ENCODE assay signal across 23 cellular contexts in the genomic region with DNA sequence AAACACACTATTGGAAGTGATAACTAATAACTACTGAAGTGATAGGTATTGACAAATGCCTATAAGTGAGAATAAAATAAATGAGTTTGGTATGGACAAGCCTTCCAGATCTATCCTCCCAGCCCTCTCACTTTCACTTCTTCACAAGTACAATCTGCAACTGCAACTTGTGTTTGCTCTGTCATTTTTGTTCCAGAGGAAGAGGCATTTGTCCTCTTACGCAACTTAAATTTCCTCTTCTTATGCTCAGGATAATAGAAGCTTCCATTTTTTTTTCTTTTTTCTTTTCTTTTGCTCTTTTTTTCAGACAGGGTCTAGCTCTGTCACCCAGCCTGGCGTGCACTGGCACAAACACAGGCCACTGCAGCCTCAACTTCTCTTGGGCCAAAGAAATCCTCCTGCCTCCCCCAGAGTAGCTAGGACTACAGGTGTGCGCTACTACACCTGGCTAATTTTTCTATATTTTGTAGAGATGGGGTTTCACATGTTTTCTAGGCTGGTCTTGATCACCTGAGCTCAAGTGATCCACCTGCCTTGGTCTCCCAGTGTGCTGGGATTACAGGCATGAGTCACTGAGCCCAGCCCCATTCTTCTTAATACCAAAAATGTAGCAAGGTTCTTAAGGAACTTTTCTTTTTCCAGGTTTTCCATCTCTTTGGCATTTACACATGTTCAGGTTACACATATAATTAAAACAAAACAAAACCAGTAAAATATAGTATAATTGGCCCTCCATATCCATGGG.
DNase-seq lines count a peak whose midpoint lies in the region; ATAC-seq, FAIRE-seq and TF ChIP-seq lines count a peak whose summit lies in the region.
"Had no signal": no experiment of that assay in that cellular context is flagged by ENCODE, and none has a peak within 500 bp of the region (broad histone marks: within the 10 kb centered on the region; RNA-seq: fewer than 3 reads in every experiment).

No MANE protein-coding gene starts in this region.

- H3K9ac ChIP-seq in mammary epithelial cell (ENCODE audit: insufficient read depth, low read length) (no peak overlapping the region), smooth muscle cell (ENCODE audit: low read depth) (no peak overlapping the region), kidney (ENCODE audit: low read length in 2 of 2) (no peak overlapping the region)

- H2AFZ ChIP-seq in mammary epithelial cell (ENCODE audit: low read depth, low read length) (no peak overlapping the region), smooth muscle cell (ENCODE audit: low read depth) (no peak overlapping the region)

- peaks cover 50% of the 10 kb centered on the region for H3K4me1 Mint-ChIP-seq in MCF 10A (ENCODE audit: insufficient read depth, unreplicated experiment)
- H3K4me1 Mint-ChIP-seq: activated CD8-positive, alpha-beta memory T cell treated with anti-CD3 and anti-CD28 coated beads, Interleukin-2, amount 10 ng/mL, durations not matched to agents 7 days and 5 days; CD8-positive, alpha-beta memory T cell; stimulated activated memory B cell treated with anti-CD40 and anti-IgM and Interleukin-4, amounts not matched to agents 10 μg/mL and 1 μg/mL and 100 μg/mL, for 72 hours had no signal

- CTCF ChIA-PET in MCF 10A (lab: Yijun Ruan, JAX): interaction anchor here (0.7 kb wide), 1 partner anchor 8 kb away, joined by 3 read pairs; no protein-coding TSS in a partner anchor
- CTCF ChIA-PET in mammary epithelial cell (lab: Charles Lee; ENCODE audit: low non-redundant PET): no interaction called here

- no peak for FAIRE-seq in kidney (lab: Jason Lieb, UNC)
- FAIRE-seq: A204.1, colon, endothelial cell of umbilical vein had no signal

- H3K27me3 ChIP-seq in mammary epithelial cell (ENCODE audit: insufficient read depth, low read length): no peaks in the 10 kb centered on the region
- no peaks in the 10 kb centered on the region for H3K27me3 ChIP-seq in smooth muscle cell (ENCODE audit: low read depth)
- no peaks in the 10 kb centered on the region for H3K27me3 ChIP-seq in body of pancreas
- H3K27me3 ChIP-seq: heart left ventricle, spleen had no signal

- H3K9me3 Mint-ChIP-seq in MCF 10A (ENCODE audit: unreplicated experiment): peaks cover 7% of the 10 kb centered on the region

- H4K20me1 ChIP-seq in mammary epithelial cell (ENCODE audit: insufficient read depth, low read length) (no peaks in the 10 kb centered on the region), smooth muscle cell (ENCODE audit: low read depth) (peaks cover 83% of the 10 kb centered on the region)

- H3K4me3 Mint-ChIP-seq in MCF 10A (ENCODE audit: unreplicated experiment): no peak overlapping the region
- H3K4me3 Mint-ChIP-seq: activated CD8-positive, alpha-beta memory T cell treated with anti-CD3 and anti-CD28 coated beads, Interleukin-2, amount 10 ng/mL, durations not matched to agents 7 days and 5 days; CD8-positive, alpha-beta memory T cell; stimulated activated memory B cell treated with anti-CD40 and anti-IgM and Interleukin-4, amounts not matched to agents 10 μg/mL and 1 μg/mL and 100 μg/mL, for 72 hours; type B pancreatic cell had no signal

- H3K4me3 ChIP-seq in mammary epithelial cell (replicated peaks in 1 of 3; ENCODE audit: insufficient read depth in 1 of 3, low read depth in 2 of 3, low read length in 3 of 3) (no peak overlapping the region), fibroblast of villous mesenchyme (ENCODE audit: low read depth, low read length) (no peak overlapping the region), smooth muscle cell (no peak overlapping the region), body of pancreas (no peak overlapping the region), kidney (ENCODE audit: low read length in 2 of 2) (no peak overlapping the region)
- H3K4me3 ChIP-seq: heart left ventricle, spleen had no signal

- H3K79me2 ChIP-seq in mammary epithelial cell (ENCODE audit: insufficient read depth, low read length): peaks cover 63% of the 10 kb centered on the region
- peaks cover 94% of the 10 kb centered on the region for H3K79me2 ChIP-seq in smooth muscle cell (ENCODE audit: low read depth)

- H3K4me2 ChIP-seq in mammary epithelial cell (ENCODE audit: insufficient read depth, low read depth, low read length): no peak overlapping the region
- H3K4me2 ChIP-seq in smooth muscle cell: peak overlapping the region; percentile 2

- H3K27me3 Mint-ChIP-seq in MCF 10A (ENCODE audit: insufficient read depth, unreplicated experiment): no peaks in the 10 kb centered on the region
- H3K27me3 Mint-ChIP-seq: activated CD8-positive, alpha-beta memory T cell treated with anti-CD3 and anti-CD28 coated beads, Interleukin-2, amount 10 ng/mL, durations not matched to agents 7 days and 5 days; CD8-positive, alpha-beta memory T cell; stimulated activated memory B cell treated with anti-CD40 and anti-IgM and Interleukin-4, amounts not matched to agents 10 μg/mL and 1 μg/mL and 100 μg/mL, for 72 hours; type B pancreatic cell had no signal

- dilution Hi-C loops in mammary epithelial cell (cut with HindIII; ENCODE audit: low sequenced_read_pairs): no loop called here

- POLR2A ChIA-PET in MCF 10A (lab: Yijun Ruan, JAX): interaction anchor here (0.7 kb wide), 1 partner anchor 9 kb away, joined by 5 read pairs; no protein-coding TSS in a partner anchor

- peak; percentile 24 for DNase-seq in MCF 10A (ENCODE audit: unreplicated experiment)
- DNase-seq in mammary epithelial cell: no peak
- peak; percentile 32 for DNase-seq in SKM-1 (lab: John Stamatoyannopoulos, UW; ENCODE audit: unreplicated experiment)
- peak; percentile 63 for DNase-seq in fibroblast of villous mesenchyme (ENCODE audit: low read depth)
- no peak for DNase-seq in smooth muscle cell (lab: John Stamatoyannopoulos, UW; ENCODE audit: unreplicated experiment)
- DNase-seq in body of pancreas: no peak
- DNase-seq in kidney: no peak
- no peak for DNase-seq in 8988T
- DNase-seq: activated CD8-positive, alpha-beta memory T cell treated with anti-CD3 and anti-CD28 coated beads, Interleukin-2, amount 10 ng/mL, durations not matched to agents 7 days and 5 days; activated effector memory CD4-positive, alpha-beta T cell treated with Interleukin-2 at 50 U/mL for 16 hours; anterior cingulate cortex; CD8-positive, alpha-beta memory T cell; heart left ventricle; NCI-H1092 treated with DMSO at 0.1 percent for 48 hours; NCI-H82; SHP77; spleen had no signal

- H3K27ac Mint-ChIP-seq in MCF 10A (ENCODE audit: low read depth, unreplicated experiment): peak overlapping the region; percentile 58
- H3K27ac Mint-ChIP-seq: activated CD8-positive, alpha-beta memory T cell treated with anti-CD3 and anti-CD28 coated beads, Interleukin-2, amount 10 ng/mL, durations not matched to agents 7 days and 5 days; CD8-positive, alpha-beta memory T cell; stimulated activated memory B cell treated with anti-CD40 and anti-IgM and Interleukin-4, amounts not matched to agents 10 μg/mL and 1 μg/mL and 100 μg/mL, for 72 hours; type B pancreatic cell had no signal

- H3K4me1 ChIP-seq in mammary epithelial cell (ENCODE audit: insufficient read depth, low read length) (peaks cover 14% of the 10 kb centered on the region), smooth muscle cell (ENCODE audit: low read depth) (no peaks in the 10 kb centered on the region), body of pancreas (peaks cover 7% of the 10 kb centered on the region), kidney (ENCODE audit: control insufficient read depth in 1 of 2, insufficient read depth in 1 of 2, low read depth in 1 of 2, low read length in 2 of 2) (no peaks in the 10 kb centered on the region)
- H3K4me1 ChIP-seq: spleen had no signal

- in situ Hi-C loops in mammary epithelial cell (cut with MboI; ENCODE audit: low sequenced_read_pairs in 2 of 2): no loop called here

- H3K27ac ChIP-seq in mammary epithelial cell (ENCODE audit: insufficient read depth, low read depth, low read length): no peak overlapping the region
- no peak overlapping the region for H3K27ac ChIP-seq in smooth muscle cell (ENCODE audit: low read depth)
- H3K27ac ChIP-seq in body of pancreas: no peak overlapping the region
- no peak overlapping the region for H3K27ac ChIP-seq in kidney (ENCODE audit: low read depth in 2 of 2, low read length in 2 of 2)

- no peak for TF ChIP-seq POLR2A in body of pancreas (IDR thresholded peaks at IDR 0.05)

- no peaks in the 10 kb centered on the region for H3K9me3 ChIP-seq in mammary epithelial cell (replicated peaks; ENCODE audit: insufficient read depth, low read length)
- no peaks in the 10 kb centered on the region for H3K9me3 ChIP-seq in smooth muscle cell (replicated peaks; ENCODE audit: low read depth)
- no peaks in the 10 kb centered on the region for H3K9me3 ChIP-seq in body of pancreas
- no peaks in the 10 kb centered on the region for H3K9me3 ChIP-seq in kidney (ENCODE audit: control insufficient read depth in 1 of 2, low read length in 2 of 2)
- H3K9me3 ChIP-seq: heart left ventricle, spleen had no signal

- H3K36me3 Mint-ChIP-seq in MCF 10A (ENCODE audit: insufficient read depth, unreplicated experiment): peaks cover 7% of the 10 kb centered on the region
- H3K36me3 Mint-ChIP-seq: activated CD8-positive, alpha-beta memory T cell treated with anti-CD3 and anti-CD28 coated beads, Interleukin-2, amount 10 ng/mL, durations not matched to agents 7 days and 5 days; CD8-positive, alpha-beta memory T cell; stimulated activated memory B cell treated with anti-CD40 and anti-IgM and Interleukin-4, amounts not matched to agents 10 μg/mL and 1 μg/mL and 100 μg/mL, for 72 hours had no signal

- no peaks in the 10 kb centered on the region for H3F3A ChIP-seq in smooth muscle cell (ENCODE audit: low read depth)

- ATAC-seq in body of pancreas: no peak
- ATAC-seq: activated CD4-positive, CD25-positive, alpha-beta regulatory T cell treated with anti-CD3 and anti-CD28 coated beads, Interleukin-2, amount 50 U/mL, for 24 hours; activated CD8-positive, alpha-beta memory T cell treated with anti-CD3 and anti-CD28 coated beads, Interleukin-2, amount 10 ng/mL, durations not matched to agents 7 days and 5 days; stimulated activated memory B cell treated with anti-CD40 and anti-IgM and Interleukin-4, amounts not matched to agents 10 μg/mL and 1 μg/mL and 100 μg/mL, for 72 hours had no signal

- H3K36me3 ChIP-seq in mammary epithelial cell (ENCODE audit: insufficient read depth, low read length) (no peaks in the 10 kb centered on the region), smooth muscle cell (ENCODE audit: low read depth) (no peaks in the 10 kb centered on the region), body of pancreas (replicated peaks in 1 of 2; ENCODE audit: insufficient read depth in 1 of 2, low read depth in 2 of 2) (no peaks in the 10 kb centered on the region), kidney (ENCODE audit: control insufficient read depth in 1 of 2, insufficient read depth in 2 of 2, low read length in 2 of 2) (no peaks in the 10 kb centered on the region)
- H3K36me3 ChIP-seq: heart left ventricle, spleen had no signal

- intact Hi-C loops in MCF 10A (cut with micrococcal nuclease): no loop called here
- intact Hi-C loops in mammary epithelial cell (cut with micrococcal nuclease): no loop called here
- intact Hi-C loops in body of pancreas (cut with DNase I): no loop called here
- intact Hi-C loops in kidney (cut with DNase I): no loop called here

- BruUV-seq in MCF 10A (replicated peaks; lab: Mats Ljungman, UMichigan): no TSS peak
- BruUV-seq in mammary epithelial cell (replicated peaks; lab: Mats Ljungman, UMichigan): no TSS peak

- WGBS in mammary epithelial cell (ENCODE audit: low coverage, missing lambda C conversion rate): 78% methylated on average over 3 of the region's 3 CpGs
- WGBS in smooth muscle cell (ENCODE audit: low lambda C conversion rate): 81% methylated on average over 3 of the region's 3 CpGs
- 56 to 92% methylated on average over 3 of the region's 3 CpGs for WGBS in body of pancreas, 2 donors

- TF ChIP-seq CTCF in MCF 10A (IDR thresholded peaks at IDR 0.05; ENCODE audit: unreplicated experiment): no peak
- TF ChIP-seq CTCF in mammary epithelial cell (conservative IDR thresholded peaks at IDR 0.05 in 1 of 2, IDR thresholded peaks at IDR 0.05 in 1 of 2; ENCODE audit: extremely low read depth in 1 of 2, insufficient read depth in 1 of 2, low read depth in 1 of 2, low read length in 2 of 2): no peak
- TF ChIP-seq CTCF in fibroblast of villous mesenchyme (IDR thresholded peaks at IDR 0.05; ENCODE audit: insufficient read depth, low read depth, low read length): no peak
- no peak for TF ChIP-seq CTCF in smooth muscle cell (IDR thresholded peaks at IDR 0.05; ENCODE audit: borderline replicate concordance, insufficient read depth, poor library complexity, severe bottlenecking)
- no peak for TF ChIP-seq CTCF in body of pancreas (IDR thresholded peaks at IDR 0.05)
- TF ChIP-seq CTCF in kidney (IDR thresholded peaks at IDR 0.05; ENCODE audit: borderline replicate concordance, extremely low read depth, insufficient read depth): no peak

Comparison
In these comparisons a context has a peak if more than half of its experiments do, and no peak if none do; other contexts are left out.
1. DNase-seq: peak in MCF 10A (single experiment), SKM-1 (single experiment) and fibroblast of villous mesenchyme (single experiment); none in mammary epithelial cell (single experiment), smooth muscle cell (single experiment), body of pancreas (0 of 4), kidney (single experiment) and 8988T (single experiment).